In genomic region chr2:228731517-228731916, GRCh38 we compare ENCODE assay signal across 12 cellular contexts.
DNase-seq lines count a peak whose midpoint lies in the region; ATAC-seq, FAIRE-seq and TF ChIP-seq lines count a peak whose summit lies in the region.
"Had no signal": no experiment of that assay in that cellular context is flagged by ENCODE, and none has a peak within 500 bp of the region (broad histone marks: within the 10 kb centered on the region; RNA-seq: fewer than 3 reads in every experiment).

No MANE protein-coding gene starts in this region.

- H2AFZ ChIP-seq in keratinocyte (ENCODE audit: control insufficient read depth, low read length) = no peak overlapping the region

- peaks cover 15% of the 10 kb centered on the region for H3K4me1 ChIP-seq in keratinocyte (ENCODE audit: control insufficient read depth, extremely low read depth, insufficient read depth, low read length)
- H3K4me1 ChIP-seq in prostate gland (replicated peaks) = no peaks in the 10 kb centered on the region
- H3K4me1 ChIP-seq: upper lobe of right lung had no signal

- H3K27ac Mint-ChIP-seq in osteocyte (ENCODE audit: unreplicated experiment) = no peak overlapping the region
- H3K27ac Mint-ChIP-seq: activated naive CD4-positive, alpha-beta T cell treated with anti-CD3 and anti-CD28 coated beads, Interleukin-2, amount 50 U/mL, for 24 hours; B cell had no signal

- POLR2A ChIA-PET in AG04449 (lab: Yijun Ruan, JAX) = no interaction called here

- H3K36me3 ChIP-seq in brain microvascular endothelial cell (replicated peaks) (no peaks in the 10 kb centered on the region), keratinocyte (ENCODE audit: control insufficient read depth in 2 of 2, extremely low read depth in 1 of 2, insufficient read depth in 2 of 2, low read length in 2 of 2) (no peaks in the 10 kb centered on the region), prostate gland (no peaks in the 10 kb centered on the region)
- H3K36me3 ChIP-seq: upper lobe of right lung had no signal

- H4K20me1 ChIP-seq in keratinocyte (ENCODE audit: control insufficient read depth, extremely low read depth, insufficient read depth, low read length) = no peaks in the 10 kb centered on the region

- H3K79me2 ChIP-seq in keratinocyte (ENCODE audit: control insufficient read depth, insufficient read depth, low read length) = no peaks in the 10 kb centered on the region

- no peak overlapping the region for H3K27ac ChIP-seq in brain microvascular endothelial cell
- H3K27ac ChIP-seq in keratinocyte (ENCODE audit: control insufficient read depth, insufficient read depth, low read length) = no peak overlapping the region
- H3K27ac ChIP-seq in prostate gland = no peak overlapping the region
- H3K27ac ChIP-seq: upper lobe of right lung had no signal

- intact Hi-C loops in prostate gland (cut with DNase I) = no loop called here
- intact Hi-C loops in head of caudate nucleus (cut with DNase I) = no loop called here

- no peak for ATAC-seq in HG02588 (IDR thresholded peaks at IDR 0.05; ENCODE audit: unreplicated experiment)
- ATAC-seq: upper lobe of right lung had no signal

- FAIRE-seq in keratinocyte (lab: Jason Lieb, UNC) = peak; percentile 95

- H3K9ac ChIP-seq in keratinocyte (ENCODE audit: control insufficient read depth, extremely low read depth, insufficient read depth, low read length) = no peak overlapping the region

- H3K9me3 Mint-ChIP-seq in osteocyte (ENCODE audit: unreplicated experiment) = peaks cover 12% of the 10 kb centered on the region

- no peaks in the 10 kb centered on the region for H3K9me3 ChIP-seq in keratinocyte (ENCODE audit: control insufficient read depth, low read depth, low read length)
- no peaks in the 10 kb centered on the region for H3K9me3 ChIP-seq in prostate gland
- H3K9me3 ChIP-seq: upper lobe of right lung had no signal

- in situ Hi-C loops in brain microvascular endothelial cell (cut with HindIII; ENCODE audit: low pct_ligation_motif_present, low sequenced_read_pairs) = no loop called here

- CTCF ChIA-PET in AG04449 (lab: Yijun Ruan, JAX) = no interaction called here

- no peak overlapping the region for H3K4me3 Mint-ChIP-seq in osteocyte (ENCODE audit: unreplicated experiment)
- H3K4me3 Mint-ChIP-seq: activated naive CD4-positive, alpha-beta T cell treated with anti-CD3 and anti-CD28 coated beads, Interleukin-2, amount 50 U/mL, for 24 hours; B cell had no signal

- peak overlapping the region; percentile 19 for H3K4me2 ChIP-seq in keratinocyte (ENCODE audit: control insufficient read depth, extremely low read depth, insufficient read depth, low read depth, low read length)

- DNase-seq in AG04449 (ENCODE audit: low read depth, low spot score) = peak; percentile 2
- DNase-seq in HS-5 (ENCODE audit: low read depth) = peak; percentile 91
- peak; percentile 71 for DNase-seq in brain microvascular endothelial cell
- peak; percentile 78 for DNase-seq in keratinocyte (ENCODE audit: low read depth, low spot score)
- DNase-seq in osteocyte (ENCODE audit: extremely low spot score, unreplicated experiment) = no peak
- DNase-seq in prostate gland (ENCODE audit: low spot score) = no peak
- DNase-seq in head of caudate nucleus = no peak
- DNase-seq: NCI-H187, upper lobe of right lung had no signal

- no peaks in the 10 kb centered on the region for H3K4me1 Mint-ChIP-seq in osteocyte (ENCODE audit: unreplicated experiment)
- H3K4me1 Mint-ChIP-seq: activated naive CD4-positive, alpha-beta T cell treated with anti-CD3 and anti-CD28 coated beads, Interleukin-2, amount 50 U/mL, for 24 hours; B cell had no signal

- no peaks in the 10 kb centered on the region for H3K9me1 ChIP-seq in keratinocyte (ENCODE audit: control insufficient read depth, extremely low read depth, insufficient read depth, low read length)

- dilution Hi-C loops in keratinocyte (cut with MboI; ENCODE audit: extremely low pct_ligation_motif_present, low sequenced_read_pairs) = no loop called here

- TF ChIP-seq POLR2A in prostate gland (IDR thresholded peaks at IDR 0.05) = no peak

- H3K4me3 ChIP-seq in AG04449 (ENCODE audit: low read depth, low read length) (no peak overlapping the region), brain microvascular endothelial cell (ENCODE audit: low read depth, low read length) (no peak overlapping the region), keratinocyte (ENCODE audit: control insufficient read depth in 2 of 3, extremely low read depth in 1 of 3, insufficient read depth in 2 of 3, low read depth in 1 of 3, low read length in 3 of 3) (no peak overlapping the region), prostate gland (no peak overlapping the region)
- H3K4me3 ChIP-seq: upper lobe of right lung had no signal

- TF ChIP-seq CTCF in AG04449 (IDR thresholded peaks at IDR 0.05; ENCODE audit: insufficient read depth, low read length, missing control alignments) (no peak), brain microvascular endothelial cell (IDR thresholded peaks at IDR 0.05; ENCODE audit: low read depth, low read length, missing control alignments) (no peak), keratinocyte (optimal IDR thresholded peaks at IDR 0.05 in 1 of 3, IDR thresholded peaks at IDR 0.05 in 1 of 3, conservative IDR thresholded peaks at IDR 0.05 in 1 of 3; ENCODE audit: extremely low read depth in 1 of 3, insufficient read depth in 2 of 3, low read length in 3 of 3) (no peak), osteocyte (IDR thresholded peaks at IDR 0.05) (no peak), prostate gland (IDR thresholded peaks at IDR 0.05) (no peak)

- H3K27me3 ChIP-seq in brain microvascular endothelial cell (replicated peaks) = no peaks in the 10 kb centered on the region
- no peaks in the 10 kb centered on the region for H3K27me3 ChIP-seq in keratinocyte (ENCODE audit: control insufficient read depth, extremely low read depth, insufficient read depth, low read length)
- H3K27me3 ChIP-seq in prostate gland (replicated peaks; ENCODE audit: insufficient read depth) = no peaks in the 10 kb centered on the region
- H3K27me3 ChIP-seq: upper lobe of right lung had no signal

- H3K27me3 Mint-ChIP-seq in osteocyte (ENCODE audit: unreplicated experiment) = no peaks in the 10 kb centered on the region
- H3K27me3 Mint-ChIP-seq: activated naive CD4-positive, alpha-beta T cell treated with anti-CD3 and anti-CD28 coated beads, Interleukin-2, amount 50 U/mL, for 24 hours; B cell had no signal

- H3K36me3 Mint-ChIP-seq in osteocyte (ENCODE audit: unreplicated experiment) = no peaks in the 10 kb centered on the region
- H3K36me3 Mint-ChIP-seq: activated naive CD4-positive, alpha-beta T cell treated with anti-CD3 and anti-CD28 coated beads, Interleukin-2, amount 50 U/mL, for 24 hours had no signal

Comparison
In these comparisons a context has a peak if more than half of its experiments do, and no peak if none do; other contexts are left out.
1. DNase-seq: peak in AG04449 (single experiment), HS-5 (single experiment), brain microvascular endothelial cell (single experiment) and keratinocyte (single experiment); none in osteocyte (single experiment), prostate gland (single experiment) and head of caudate nucleus (0 of 42).